Comparison of ENCODE assay signal across 26 cellular contexts in genomic region chr10:110969183-110969582, GRCh38.
"Had no signal": no experiment of that assay in that cellular context is flagged by ENCODE, and none has a peak within 500 bp of the region (broad histone marks: within the 10 kb centered on the region; RNA-seq: fewer than 3 reads in every experiment).

No MANE protein-coding gene starts in this region.

- H3K27me3 Mint-ChIP-seq: dendritic cell treated with granulocyte-macrophage colony-stimulating factor and Interleukin-4, amounts not matched to agents 40 ng/mL and 50 ng/mL, for 4 days; naive thymus-derived CD8-positive, alpha-beta T cell had no signal

- H3K4me3 Mint-ChIP-seq: dendritic cell treated with granulocyte-macrophage colony-stimulating factor and Interleukin-4, amounts not matched to agents 40 ng/mL and 50 ng/mL, for 4 days; naive thymus-derived CD8-positive, alpha-beta T cell had no signal

- DNase-seq: colonic mucosa; effector memory CD4-positive, alpha-beta T cell; erythroblast; esophagus squamous epithelium; foreskin melanocyte; glutamatergic neuron; heart right ventricle; hippocampal formation; left cardiac atrium; left lung; mesendoderm; naive thymus-derived CD8-positive, alpha-beta T cell; stimulated activated CD4-positive, alpha-beta T cell treated with anti-CD3 and anti-CD28 coated beads, Interleukin-12 subunit alpha, Interleukin-12 subunit beta, amount 100 ng/mL, for 4 hours; stimulated activated CD4-positive, alpha-beta T cell treated with anti-CD3 and anti-CD28 coated beads, Interleukin-1b, Interleukin-23, amount 100 ng/mL, for 48 hours; stimulated activated CD4-positive, alpha-beta T cell treated with anti-CD3 and anti-CD28 coated beads, Interleukin-4, amount 100 ng/mL, for 1 hour; stimulated activated CD8-positive, alpha-beta memory T cell treated with anti-CD3 and anti-CD28 coated beads, Interleukin-4, amount 100 ng/mL, for 48 hours; stimulated activated naive CD4-positive, alpha-beta T cell treated with Interleukin-2 at 50 U/mL for 16 hours; stomach; testis; tibial artery; upper lobe of left lung had no signal

- H3K9me3 ChIP-seq: colonic mucosa, esophagus squamous epithelium, heart right ventricle, left lung, prostate gland, right atrium auricular region, stomach, testis, tibial artery, upper lobe of left lung had no signal

- ATAC-seq: heart right ventricle; left cardiac atrium; left lung; naive thymus-derived CD8-positive, alpha-beta T cell; sciatic nerve had no signal

- H3K27ac Mint-ChIP-seq: dendritic cell treated with granulocyte-macrophage colony-stimulating factor and Interleukin-4, amounts not matched to agents 40 ng/mL and 50 ng/mL, for 4 days had no signal

- H3K4me3 ChIP-seq: colonic mucosa, esophagus squamous epithelium, heart right ventricle, left lung, prostate gland, right atrium auricular region, smooth muscle cell, stomach, testis, tibial artery, upper lobe of left lung had no signal

- H3K4me1 ChIP-seq: colonic mucosa, prostate gland, right atrium auricular region, testis had no signal

- H3K36me3 ChIP-seq: colonic mucosa, left lung, prostate gland, right atrium auricular region, tibial artery had no signal

- H3K27me3 ChIP-seq: colonic mucosa, esophagus squamous epithelium, heart right ventricle, left lung, right atrium auricular region, stomach, testis, tibial artery, upper lobe of left lung had no signal

- H3K9me3 Mint-ChIP-seq: dendritic cell treated with granulocyte-macrophage colony-stimulating factor and Interleukin-4, amounts not matched to agents 40 ng/mL and 50 ng/mL, for 4 days; naive thymus-derived CD8-positive, alpha-beta T cell had no signal

- H3K27ac ChIP-seq: colonic mucosa, esophagus squamous epithelium, heart right ventricle, left lung, prostate gland, right atrium auricular region, stomach, testis, tibial artery, upper lobe of left lung had no signal
